ENCODE assay signal across 9 cellular contexts in genomic region chr22:19120829-19121630, GRCh38. TPM values are rescaled to one million over a fixed set of nuclear protein-coding genes. Genes with fewer than 3 reads are reported as not detected.
DNase-seq lines count a peak whose midpoint lies in the region; ATAC-seq and TF ChIP-seq lines count a peak whose summit lies in the region.
"Had no signal": no experiment of that assay in that cellular context is flagged by ENCODE, and none has a peak within 500 bp of the region (broad histone marks: within the 10 kb centered on the region; RNA-seq: fewer than 3 reads in every experiment).

No MANE protein-coding gene starts in this region.

- H3K36me3 Mint-ChIP-seq in CD8-positive, alpha-beta memory T cell, result peaks cover 0 to 22% (median 0%) of the 10 kb centered on the region in 3 donors
- peaks cover 2% of the 10 kb centered on the region for H3K36me3 Mint-ChIP-seq in activated CD4-positive, alpha-beta memory T cell treated with anti-CD3 and anti-CD28 coated beads for 36 hours

- TF ChIP-seq EP300 in gastroesophageal sphincter (IDR thresholded peaks at IDR 0.05), result no peak

- WGBS in gastroesophageal sphincter (ENCODE audit: low coverage in 1 of 2), 2 donors, result 17 to 29% methylated on average over 6 to 8 of the region's 23 CpGs

- H3K27me3 Mint-ChIP-seq in CD8-positive, alpha-beta memory T cell, result no peaks in the 10 kb centered on the region
- no peaks in the 10 kb centered on the region for H3K27me3 Mint-ChIP-seq in activated CD4-positive, alpha-beta memory T cell treated with anti-CD3 and anti-CD28 coated beads for 36 hours

- no peak for TF ChIP-seq CTCF in gastroesophageal sphincter (IDR thresholded peaks at IDR 0.05)
- TF ChIP-seq CTCF in parathyroid adenoma (IDR thresholded peaks at IDR 0.05), result no peak

- ATAC-seq in HG02938 (IDR thresholded peaks at IDR 0.05; ENCODE audit: unreplicated experiment) (peak; percentile 9), gastroesophageal sphincter (no peak), HG02642 (IDR thresholded peaks at IDR 0.05; ENCODE audit: poor library complexity, unreplicated experiment) (no peak), HG03571 (IDR thresholded peaks at IDR 0.05; ENCODE audit: unreplicated experiment) (no peak)

- no peaks in the 10 kb centered on the region for H3K9me3 Mint-ChIP-seq in CD8-positive, alpha-beta memory T cell
- H3K9me3 Mint-ChIP-seq in activated CD4-positive, alpha-beta memory T cell treated with anti-CD3 and anti-CD28 coated beads for 36 hours, result no peaks in the 10 kb centered on the region

- DNase-seq in CD8-positive, alpha-beta memory T cell, result peak in 1 of 5 donors; percentile 30
- DNase-seq in activated CD4-positive, alpha-beta memory T cell treated with anti-CD3 and anti-CD28 coated beads for 36 hours, result peak; percentile 59
- no peak for DNase-seq in NCI-H774 (lab: John Stamatoyannopoulos, UW)

- H3K79me2 ChIP-seq in parathyroid adenoma, result peaks cover 41% of the 10 kb centered on the region

- no peak for TF ChIP-seq POLR2A in gastroesophageal sphincter (IDR thresholded peaks at IDR 0.05)

- H3K4me1 ChIP-seq in CD8-positive, alpha-beta memory T cell (ENCODE audit: insufficient read depth, low read length), result peaks cover 60% of the 10 kb centered on the region
- H3K4me1 ChIP-seq in gastroesophageal sphincter, result peaks cover 0 to 65% (median 28%) of the 10 kb centered on the region in 3 donors
- peaks cover 7% of the 10 kb centered on the region for H3K4me1 ChIP-seq in parathyroid adenoma

- peak overlapping the region; percentile 83 for H2AFZ ChIP-seq in parathyroid adenoma

- peaks cover 52 to 66% (median 63%) of the 10 kb centered on the region in 3 donors for H3K4me1 Mint-ChIP-seq in CD8-positive, alpha-beta memory T cell
- H3K4me1 Mint-ChIP-seq in activated CD4-positive, alpha-beta memory T cell treated with anti-CD3 and anti-CD28 coated beads for 36 hours (ENCODE audit: low read depth), result peaks cover 57% of the 10 kb centered on the region

- POLR2A ChIA-PET in CD8-positive, alpha-beta memory T cell (lab: Charles Lee), result interaction anchor here (1.4 to 2.4 kb wide), 5 partner anchors 10 to 358 kb away, joined by 3 to 14 read pairs (median 11); partner anchors contain the start of genes CDC45, ESS2 and UFD1
- POLR2A ChIA-PET in activated CD4-positive, alpha-beta memory T cell treated with anti-CD3 and anti-CD28 coated beads for 36 hours (lab: Charles Lee), result interaction anchor here (0.7 to 1.5 kb wide), 3 partner anchors 10 to 13 kb away, joined by 3 to 5 read pairs (median 4); no protein-coding TSS in a partner anchor

- peaks cover 6% of the 10 kb centered on the region for H3K36me3 ChIP-seq in CD8-positive, alpha-beta memory T cell (ENCODE audit: insufficient read depth, low read length)
- H3K36me3 ChIP-seq in gastroesophageal sphincter (no peaks in the 10 kb centered on the region), parathyroid adenoma (ENCODE audit: control insufficient read depth, insufficient read depth, low read length) (no peaks in the 10 kb centered on the region)

- H3K4me2 ChIP-seq in parathyroid adenoma (ENCODE audit: low read length), result peak overlapping the region; percentile 64

- intact Hi-C loops in activated CD4-positive, alpha-beta memory T cell treated with anti-CD3 and anti-CD28 coated beads for 36 hours (cut with micrococcal nuclease), result loop anchor here (1.0 kb wide), 1 partner anchor 8 kb away; no protein-coding TSS in a partner anchor

- CTCF ChIA-PET in CD8-positive, alpha-beta memory T cell (lab: Charles Lee), result interaction anchor here (1.6 to 1.8 kb wide), 2 partner anchors 10 to 15 kb away, joined by 3 to 4 read pairs; no protein-coding TSS in a partner anchor
- CTCF ChIA-PET in activated CD4-positive, alpha-beta memory T cell treated with anti-CD3 and anti-CD28 coated beads for 36 hours (lab: Charles Lee), result interaction anchor here (1.5 kb wide), 1 partner anchor 10 kb away, joined by 4 read pairs; no protein-coding TSS in a partner anchor

- H3K9ac ChIP-seq in parathyroid adenoma, result no peak overlapping the region

- no peaks in the 10 kb centered on the region for H3K27me3 ChIP-seq in CD8-positive, alpha-beta memory T cell (ENCODE audit: insufficient read depth, low read length, poor library complexity, severe bottlenecking)
- H3K27me3 ChIP-seq in gastroesophageal sphincter (no peaks in the 10 kb centered on the region), parathyroid adenoma (ENCODE audit: control insufficient read depth, insufficient read depth, low read length) (no peaks in the 10 kb centered on the region)

- peak overlapping the region; percentile 82 for H3K27ac ChIP-seq in CD8-positive, alpha-beta memory T cell (ENCODE audit: low read depth, low read length)
- H3K27ac ChIP-seq in gastroesophageal sphincter (peak overlapping the region; percentile 77 to 97 (median 92)), parathyroid adenoma (peak overlapping the region; percentile 80)

- peak overlapping the region; percentile 19 to 94 (median 88) for H3K27ac Mint-ChIP-seq in CD8-positive, alpha-beta memory T cell
- peak overlapping the region; percentile 58 for H3K27ac Mint-ChIP-seq in activated CD4-positive, alpha-beta memory T cell treated with anti-CD3 and anti-CD28 coated beads for 36 hours

- peak overlapping the region; percentile 86 for H3K4me3 ChIP-seq in CD8-positive, alpha-beta memory T cell (ENCODE audit: low read length)
- H3K4me3 ChIP-seq in gastroesophageal sphincter (peak overlapping the region; percentile 70 to 87), parathyroid adenoma (ENCODE audit: low read depth, low read length) (peak overlapping the region; percentile 85)

- peak overlapping the region; percentile 88 to 91 (median 90) for H3K4me3 Mint-ChIP-seq in CD8-positive, alpha-beta memory T cell
- H3K4me3 Mint-ChIP-seq in activated CD4-positive, alpha-beta memory T cell treated with anti-CD3 and anti-CD28 coated beads for 36 hours, result peak overlapping the region; percentile 88

- H3K9me3 ChIP-seq in CD8-positive, alpha-beta memory T cell (ENCODE audit: low read length), result no peaks in the 10 kb centered on the region
- H3K9me3 ChIP-seq in gastroesophageal sphincter (no peaks in the 10 kb centered on the region), parathyroid adenoma (ENCODE audit: control insufficient read depth, low read length) (no peaks in the 10 kb centered on the region)

RNA-seq across cellular contexts. Expression of gene DGCR2, which starts 1.2 kb away (rescaled TPM):
- 10 to 100 TPM; 26.9 to 28.4 TPM for total RNA-seq in CD8-positive, alpha-beta memory T cell
- polyA plus RNA-seq in CD8-positive, alpha-beta memory T cell, result 51.7 TPM
- 10 to 100 TPM; 17.4 to 17.6 TPM for total RNA-seq in activated CD4-positive, alpha-beta memory T cell treated with anti-CD3 and anti-CD28 coated beads for 36 hours
- 10 to 100 TPM; 44.1 to 76.5 (median 56.3) TPM for total RNA-seq in gastroesophageal sphincter

RNA-seq across cellular contexts. Expression of gene TSSK2, which starts 10.1 kb away (rescaled TPM):
- not detected for total RNA-seq in CD8-positive, alpha-beta memory T cell
- not detected for polyA plus RNA-seq in CD8-positive, alpha-beta memory T cell
- total RNA-seq in activated CD4-positive, alpha-beta memory T cell treated with anti-CD3 and anti-CD28 coated beads for 36 hours, result not detected
- under 1 TPM in 1 of 4 donors, not detected in 3; 0.13 TPM for total RNA-seq in gastroesophageal sphincter
- total RNA-seq: SK-MEL-5 had no signal

RNA-seq across cellular contexts. Expression of gene ESS2, which starts 23.4 kb away (rescaled TPM):
- 10 to 100 TPM; 18.7 to 19.6 TPM for total RNA-seq in CD8-positive, alpha-beta memory T cell
- polyA plus RNA-seq in CD8-positive, alpha-beta memory T cell, result 9.3 TPM
- 10 to 100 TPM; 13.7 to 15.5 TPM for total RNA-seq in activated CD4-positive, alpha-beta memory T cell treated with anti-CD3 and anti-CD28 coated beads for 36 hours
- 10 to 100 TPM; 14.5 to 18.4 (median 16.5) TPM for total RNA-seq in gastroesophageal sphincter

RNA-seq across cellular contexts. Expression of gene GSC2, which starts 29.1 kb away (rescaled TPM):
- not detected for total RNA-seq in CD8-positive, alpha-beta memory T cell
- not detected for polyA plus RNA-seq in CD8-positive, alpha-beta memory T cell
- total RNA-seq in activated CD4-positive, alpha-beta memory T cell treated with anti-CD3 and anti-CD28 coated beads for 36 hours, result not detected
- not detected for total RNA-seq in gastroesophageal sphincter
- total RNA-seq: SK-MEL-5 had no signal

RNA-seq across cellular contexts. Expression of gene SLC25A1, which starts 57.5 kb away (rescaled TPM):
- total RNA-seq in CD8-positive, alpha-beta memory T cell, result 10 to 100 TPM; 42.4 to 44.7 TPM
- 69.9 TPM for polyA plus RNA-seq in CD8-positive, alpha-beta memory T cell
- total RNA-seq in activated CD4-positive, alpha-beta memory T cell treated with anti-CD3 and anti-CD28 coated beads for 36 hours, result 10 to 100 TPM; 62.9 to 67.4 TPM
- total RNA-seq in gastroesophageal sphincter, result 10 to 100 TPM; 42.1 to 69.9 (median 51.1) TPM
